In genomic region chr19:5803441-5803751, GRCh38 we compare ENCODE assay signal across 1 cellular context.
TF ChIP-seq lines count a peak whose summit lies in the region.

No MANE protein-coding gene starts in this region.

TF ChIP-seq in GM23338, 12 proteins besides CTCF, POLR2A, EP300 and RAD21 (continued from another document):
- TF ChIP-seq ZNF462 (CRISPR knock-in tag; IDR thresholded peaks at IDR 0.05): no peak
- no peak for TF ChIP-seq POLR2AphosphoS5 (IDR thresholded peaks at IDR 0.05; ENCODE audit: low read depth)
- TF ChIP-seq ZNF114 (CRISPR knock-in tag; IDR thresholded peaks at IDR 0.05): no peak
TF ChIP-seq in GM23338: peak in this region for 0.
